Comparison of ENCODE assay signal across 8 cellular contexts in genomic region chr2:235766206-235766794, GRCh38.
DNase-seq lines count a peak whose midpoint lies in the region; ATAC-seq and TF ChIP-seq lines count a peak whose summit lies in the region.

No MANE protein-coding gene starts in this region.

- H3K27me3 Mint-ChIP-seq in activated CD4-positive, alpha-beta memory T cell treated with anti-CD3 and anti-CD28 coated beads, Interleukin-2, amount 10 ng/mL, durations not matched to agents 7 days and 5 days: no peaks in the 10 kb centered on the region

- no peak overlapping the region for H3K4me3 ChIP-seq in stomach

- no peak overlapping the region for H3K27ac ChIP-seq in stomach

- TF ChIP-seq POLR2A in erythroblast (IDR thresholded peaks at IDR 0.05; ENCODE audit: low read length): no peak
- TF ChIP-seq POLR2A in stomach (IDR thresholded peaks at IDR 0.05): no peak

- H3K9me3 ChIP-seq in stomach: no peaks in the 10 kb centered on the region

- H3K36me3 Mint-ChIP-seq in activated CD4-positive, alpha-beta memory T cell treated with anti-CD3 and anti-CD28 coated beads, Interleukin-2, amount 10 ng/mL, durations not matched to agents 7 days and 5 days (ENCODE audit: low read depth): no peaks in the 10 kb centered on the region

- peaks cover 0 to 8% (median 2%) of the 10 kb centered on the region in 4 donors for H3K4me1 ChIP-seq in stomach

- H3K9me3 Mint-ChIP-seq in activated CD4-positive, alpha-beta memory T cell treated with anti-CD3 and anti-CD28 coated beads, Interleukin-2, amount 10 ng/mL, durations not matched to agents 7 days and 5 days: no peaks in the 10 kb centered on the region

- TF ChIP-seq EP300 in stomach (IDR thresholded peaks at IDR 0.05): no peak

- POLR2A ChIA-PET in activated CD4-positive, alpha-beta memory T cell treated with anti-CD3 and anti-CD28 coated beads, Interleukin-2, amount 10 ng/mL, durations not matched to agents 7 days and 5 days (lab: Charles Lee): no interaction called here

- H3K4me3 Mint-ChIP-seq in activated CD4-positive, alpha-beta memory T cell treated with anti-CD3 and anti-CD28 coated beads, Interleukin-2, amount 10 ng/mL, durations not matched to agents 7 days and 5 days: no peak overlapping the region

- DNase-seq in activated T-cell treated with anti-CD3 and anti-CD28 coated beads for 1 hour (ENCODE audit: low read depth): peak; percentile 26
- no peak for DNase-seq in activated T-cell treated with anti-CD3 and anti-CD28 coated beads, Interleukin-2, amount 50 U/mL, for 1 hour
- peak; percentile 12 for DNase-seq in NCI-H524 treated with DMSO at 0.1 percent for 48 hours (lab: John Stamatoyannopoulos, UW)
- peak; percentile 51 for DNase-seq in activated CD4-positive, alpha-beta memory T cell treated with anti-CD3 and anti-CD28 coated beads, Interleukin-2, amount 10 ng/mL, durations not matched to agents 7 days and 5 days
- peak; percentile 67 to 76 for DNase-seq in erythroblast (lab: John Stamatoyannopoulos, UW)
- peak; percentile 87 for DNase-seq in myocyte (ENCODE audit: low read depth)
- peak; percentile 65 for DNase-seq in stomach

- H3K4me1 Mint-ChIP-seq in activated CD4-positive, alpha-beta memory T cell treated with anti-CD3 and anti-CD28 coated beads, Interleukin-2, amount 10 ng/mL, durations not matched to agents 7 days and 5 days: no peaks in the 10 kb centered on the region

- H3K27me3 ChIP-seq in stomach: no peaks in the 10 kb centered on the region

- CTCF ChIA-PET in activated CD4-positive, alpha-beta memory T cell treated with anti-CD3 and anti-CD28 coated beads, Interleukin-2, amount 10 ng/mL, durations not matched to agents 7 days and 5 days (lab: Charles Lee): interaction anchor here (0.5 to 2.5 kb wide), 12 partner anchors 10 to 415 kb away, joined by 3 to 23 read pairs (median 7); no protein-coding TSS in a partner anchor

- peak in 5 of 7 experiments; percentile 71 to 97 (median 92) for TF ChIP-seq CTCF in stomach (IDR thresholded peaks at IDR 0.05)

- peaks cover 0 to 32% (median 28%) of the 10 kb centered on the region in 4 donors for H3K36me3 ChIP-seq in stomach

- no peak overlapping the region for H3K27ac Mint-ChIP-seq in activated CD4-positive, alpha-beta memory T cell treated with anti-CD3 and anti-CD28 coated beads, Interleukin-2, amount 10 ng/mL, durations not matched to agents 7 days and 5 days

- intact Hi-C loops in stomach (cut with DNase I; ENCODE audit: low total_unique reads): no loop called here

- ATAC-seq in HG03439 (IDR thresholded peaks at IDR 0.05; ENCODE audit: unreplicated experiment): peak; percentile 80

- WGBS in stomach, 5 donors: 9 to 15% (median 14%) methylated on average over 11 of the region's 11 CpGs
